Comparison of ENCODE assay signal across 13 cellular contexts in genomic region chr18:70659026-70659726, GRCh38.
DNase-seq lines count a peak whose midpoint lies in the region; ATAC-seq, FAIRE-seq and TF ChIP-seq lines count a peak whose summit lies in the region.
"Had no signal": no experiment of that assay in that cellular context is flagged by ENCODE, and none has a peak within 500 bp of the region (broad histone marks: within the 10 kb centered on the region; RNA-seq: fewer than 3 reads in every experiment).

No MANE protein-coding gene starts in this region.

- no peak for FAIRE-seq in HepG2 (lab: Jason Lieb, UNC)

- H3K27me3 ChIP-seq in right lobe of liver, result no peaks in the 10 kb centered on the region
- no peaks in the 10 kb centered on the region for H3K27me3 ChIP-seq in HepG2 (ENCODE audit: control insufficient read depth in 1 of 2, insufficient read depth in 2 of 2, low read length in 2 of 2)
- no peaks in the 10 kb centered on the region for H3K27me3 ChIP-seq in uterus
- H3K27me3 ChIP-seq: BLaER1, sigmoid colon, testis had no signal

- no peaks in the 10 kb centered on the region for H3K27me3 Mint-ChIP-seq in stimulated activated naive CD8-positive, alpha-beta T cell treated with anti-CD3 and anti-CD28 coated beads, Interleukin-15, amount 100 ng/mL, for 72 hours

- H3K9me3 ChIP-seq in right lobe of liver (no peaks in the 10 kb centered on the region), HepG2 (ENCODE audit: low read length) (no peaks in the 10 kb centered on the region), uterus (no peaks in the 10 kb centered on the region)
- H3K9me3 ChIP-seq: BLaER1, sigmoid colon, testis had no signal

- H3K4me2 ChIP-seq in HepG2 (ENCODE audit: low read depth, low read length), result no peak overlapping the region
- H3K4me2 ChIP-seq: BLaER1 had no signal

- H3K79me2 ChIP-seq in HepG2 (ENCODE audit: insufficient read depth, low read length), result no peaks in the 10 kb centered on the region

- H3K4me3 ChIP-seq in right lobe of liver, result no peak overlapping the region
- H3K4me3 ChIP-seq in HepG2 (replicated peaks in 1 of 3; ENCODE audit: insufficient read depth in 1 of 3, low read depth in 2 of 3, low read length in 3 of 3), result no peak overlapping the region
- H3K4me3 ChIP-seq in fibroblast of pulmonary artery (replicated peaks; ENCODE audit: low read depth, low read length), result peak overlapping the region; percentile 17
- H3K4me3 ChIP-seq in uterus, result no peak overlapping the region
- H3K4me3 ChIP-seq: BLaER1, sigmoid colon, testis had no signal

- TF ChIP-seq POLR2A in right lobe of liver (IDR thresholded peaks at IDR 0.05) (no peak), HepG2 (IDR thresholded peaks at IDR 0.05; ENCODE audit: insufficient read depth in 1 of 2, low read depth in 2 of 2, low read length in 2 of 2) (no peak), uterus (IDR thresholded peaks at IDR 0.05) (no peak)

- intact Hi-C loops in right lobe of liver (cut with DNase I) (no loop called here), HepG2 (cut with micrococcal nuclease; ENCODE audit: unreplicated experiment) (no loop called here), uterus (cut with DNase I; ENCODE audit: low total_unique reads) (no loop called here)

- DNase-seq in right lobe of liver (no peak), HepG2 (ENCODE audit: low spot score) (no peak), activated T-cell treated with anti-CD3 and anti-CD28 coated beads for 24 hours (ENCODE audit: low read depth) (peak; percentile 34), fibroblast of pulmonary artery (ENCODE audit: low read depth) (peak; percentile 96), NCI-H1092 (lab: John Stamatoyannopoulos, UW) (no peak), uterus (no peak)
- DNase-seq in stimulated activated naive CD8-positive, alpha-beta T cell treated with anti-CD3 and anti-CD28 coated beads, Interleukin-15, amount 100 ng/mL, for 72 hours, result peak in 1 of 2 donors; percentile 35
- DNase-seq: MM.1S, sigmoid colon, testis had no signal

- peak overlapping the region in 1 of 2 donors; percentile 86 for H3K27ac Mint-ChIP-seq in stimulated activated naive CD8-positive, alpha-beta T cell treated with anti-CD3 and anti-CD28 coated beads, Interleukin-15, amount 100 ng/mL, for 72 hours

- CTCF ChIA-PET in HepG2 (lab: Yijun Ruan, JAX; ENCODE audit: low intra/inter-chr PET ratio, low total read pairs), result no interaction called here

- H2AFZ ChIP-seq in HepG2 (ENCODE audit: low read length), result no peak overlapping the region

- TF ChIP-seq RAD21 in HepG2 (CRISPR knock-in tag; IDR thresholded peaks at IDR 0.05), result no peak

- POLR2A ChIA-PET in HepG2 (lab: Yijun Ruan, JAX), result no interaction called here

- H3K36me3 ChIP-seq in right lobe of liver, result no peaks in the 10 kb centered on the region
- H3K36me3 ChIP-seq in HepG2 (replicated peaks in 1 of 2; ENCODE audit: control insufficient read depth in 1 of 2, insufficient read depth in 2 of 2, low read length in 2 of 2), result no peaks in the 10 kb centered on the region
- no peaks in the 10 kb centered on the region for H3K36me3 ChIP-seq in uterus
- H3K36me3 ChIP-seq: BLaER1, sigmoid colon had no signal

- no peak for TF ChIP-seq CTCF in right lobe of liver (IDR thresholded peaks at IDR 0.05)
- no peak for TF ChIP-seq CTCF in HepG2 (CRISPR knock-in tag; IDR thresholded peaks at IDR 0.05)
- TF ChIP-seq CTCF in fibroblast of pulmonary artery (IDR thresholded peaks at IDR 0.05; ENCODE audit: low read length, missing control alignments), result no peak
- TF ChIP-seq CTCF in uterus (IDR thresholded peaks at IDR 0.05), result no peak

- ATAC-seq in right lobe of liver, result peak in 3 of 4 donors; percentile 25 to 47 (median 43)
- ATAC-seq in HepG2, result no peak
- peak; percentile 93 for ATAC-seq in stimulated activated naive CD8-positive, alpha-beta T cell treated with anti-CD3 and anti-CD28 coated beads, Interleukin-15, amount 100 ng/mL, for 72 hours
- ATAC-seq in GM19452 (IDR thresholded peaks at IDR 0.05; ENCODE audit: unreplicated experiment), result no peak

- H3K4me3 Mint-ChIP-seq in stimulated activated naive CD8-positive, alpha-beta T cell treated with anti-CD3 and anti-CD28 coated beads, Interleukin-15, amount 100 ng/mL, for 72 hours, result peak overlapping the region; percentile 72 to 86

- H3K4me1 ChIP-seq in right lobe of liver, result no peaks in the 10 kb centered on the region
- no peaks in the 10 kb centered on the region for H3K4me1 ChIP-seq in HepG2 (ENCODE audit: insufficient read depth, low read length)
- no peaks in the 10 kb centered on the region for H3K4me1 ChIP-seq in uterus
- H3K4me1 ChIP-seq: BLaER1, sigmoid colon, testis had no signal

- H3K27ac ChIP-seq in right lobe of liver (no peak overlapping the region), HepG2 (ENCODE audit: extremely low read length, insufficient read depth, low read length) (no peak overlapping the region), uterus (no peak overlapping the region)
- H3K27ac ChIP-seq: BLaER1, epithelial cell of prostate, sigmoid colon, testis had no signal

- H3K9me3 Mint-ChIP-seq in stimulated activated naive CD8-positive, alpha-beta T cell treated with anti-CD3 and anti-CD28 coated beads, Interleukin-15, amount 100 ng/mL, for 72 hours, result no peaks in the 10 kb centered on the region

- no TSS peak for BruUV-seq in HepG2 (replicated peaks; lab: Mats Ljungman, UMichigan)

- in situ Hi-C loops in HepG2 (cut with HindIII; ENCODE audit: extremely low pct_ligation_motif_present, low pct_unique_long_range_greater_than_20kb), result no loop called here

- no peaks in the 10 kb centered on the region for H4K20me1 ChIP-seq in HepG2 (ENCODE audit: insufficient read depth, low read length)
- H4K20me1 ChIP-seq: BLaER1 had no signal

- 29% methylated on average over 11 of the region's 11 CpGs for WGBS in right lobe of liver (ENCODE audit: insufficient coverage, low coverage, low lambda C conversion rate, missing lambda C conversion rate)
- WGBS in HepG2 (ENCODE audit: low lambda C conversion rate), result 19% methylated on average over 11 of the region's 11 CpGs

- peaks cover 45% of the 10 kb centered on the region for H3K4me1 Mint-ChIP-seq in stimulated activated naive CD8-positive, alpha-beta T cell treated with anti-CD3 and anti-CD28 coated beads, Interleukin-15, amount 100 ng/mL, for 72 hours

- TF ChIP-seq EP300 in HepG2 (IDR thresholded peaks at IDR 0.05; ENCODE audit: low read depth in 2 of 2, low read length in 2 of 2) (no peak), HepG2 (CRISPR knock-in tag; IDR thresholded peaks at IDR 0.05; ENCODE audit: borderline replicate concordance) (no peak)

- no peak overlapping the region for H3K9ac ChIP-seq in HepG2 (ENCODE audit: insufficient read depth, low read depth, low read length)
- H3K9ac ChIP-seq: BLaER1 had no signal

TF ChIP-seq in HepG2, 621 proteins besides CTCF, POLR2A, EP300 and RAD21 (continues in another document):
- no peak for TF ChIP-seq MTERF4 (CRISPR knock-in tag; IDR thresholded peaks at IDR 0.05)
- TF ChIP-seq RBAK (CRISPR knock-in tag; IDR thresholded peaks at IDR 0.05), result no peak
- no peak for TF ChIP-seq BORCS8-MEF2B (CRISPR knock-in tag; IDR thresholded peaks at IDR 0.05)
- TF ChIP-seq, protein P1, sequence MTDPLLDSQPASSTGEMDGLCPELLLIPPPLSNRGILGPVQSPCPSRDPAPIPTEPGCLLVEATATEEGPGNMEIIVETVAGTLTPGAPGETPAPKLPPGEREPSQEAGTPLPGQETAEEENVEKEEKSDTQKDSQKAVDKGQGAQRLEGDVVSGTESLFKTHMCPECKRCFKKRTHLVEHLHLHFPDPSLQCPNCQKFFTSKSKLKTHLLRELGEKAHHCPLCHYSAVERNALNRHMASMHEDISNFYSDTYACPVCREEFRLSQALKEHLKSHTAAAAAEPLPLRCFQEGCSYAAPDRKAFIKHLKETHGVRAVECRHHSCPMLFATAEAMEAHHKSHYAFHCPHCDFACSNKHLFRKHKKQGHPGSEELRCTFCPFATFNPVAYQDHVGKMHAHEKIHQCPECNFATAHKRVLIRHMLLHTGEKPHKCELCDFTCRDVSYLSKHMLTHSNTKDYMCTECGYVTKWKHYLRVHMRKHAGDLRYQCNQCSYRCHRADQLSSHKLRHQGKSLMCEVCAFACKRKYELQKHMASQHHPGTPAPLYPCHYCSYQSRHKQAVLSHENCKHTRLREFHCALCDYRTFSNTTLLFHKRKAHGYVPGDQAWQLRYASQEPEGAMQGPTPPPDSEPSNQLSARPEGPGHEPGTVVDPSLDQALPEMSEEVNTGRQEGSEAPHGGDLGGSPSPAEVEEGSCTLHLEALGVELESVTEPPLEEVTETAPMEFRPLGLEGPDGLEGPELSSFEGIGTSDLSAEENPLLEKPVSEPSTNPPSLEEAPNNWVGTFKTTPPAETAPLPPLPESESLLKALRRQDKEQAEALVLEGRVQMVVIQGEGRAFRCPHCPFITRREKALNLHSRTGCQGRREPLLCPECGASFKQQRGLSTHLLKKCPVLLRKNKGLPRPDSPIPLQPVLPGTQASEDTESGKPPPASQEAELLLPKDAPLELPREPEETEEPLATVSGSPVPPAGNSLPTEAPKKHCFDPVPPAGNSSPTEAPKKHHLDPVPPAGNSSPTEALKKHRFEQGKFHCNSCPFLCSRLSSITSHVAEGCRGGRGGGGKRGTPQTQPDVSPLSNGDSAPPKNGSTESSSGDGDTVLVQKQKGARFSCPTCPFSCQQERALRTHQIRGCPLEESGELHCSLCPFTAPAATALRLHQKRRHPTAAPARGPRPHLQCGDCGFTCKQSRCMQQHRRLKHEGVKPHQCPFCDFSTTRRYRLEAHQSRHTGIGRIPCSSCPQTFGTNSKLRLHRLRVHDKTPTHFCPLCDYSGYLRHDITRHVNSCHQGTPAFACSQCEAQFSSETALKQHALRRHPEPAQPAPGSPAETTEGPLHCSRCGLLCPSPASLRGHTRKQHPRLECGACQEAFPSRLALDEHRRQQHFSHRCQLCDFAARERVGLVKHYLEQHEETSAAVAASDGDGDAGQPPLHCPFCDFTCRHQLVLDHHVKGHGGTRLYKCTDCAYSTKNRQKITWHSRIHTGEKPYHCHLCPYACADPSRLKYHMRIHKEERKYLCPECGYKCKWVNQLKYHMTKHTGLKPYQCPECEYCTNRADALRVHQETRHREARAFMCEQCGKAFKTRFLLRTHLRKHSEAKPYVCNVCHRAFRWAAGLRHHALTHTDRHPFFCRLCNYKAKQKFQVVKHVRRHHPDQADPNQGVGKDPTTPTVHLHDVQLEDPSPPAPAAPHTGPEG (CRISPR knock-in tag; IDR thresholded peaks at IDR 0.05), result no peak
- no peak for TF ChIP-seq HES4 (CRISPR knock-in tag; IDR thresholded peaks at IDR 0.05; ENCODE audit: borderline replicate concordance)
- no peak for TF ChIP-seq ZNF652 (CRISPR knock-in tag; IDR thresholded peaks at IDR 0.05; ENCODE audit: borderline replicate concordance, low read depth)
- TF ChIP-seq ONECUT2 (CRISPR knock-in tag; IDR thresholded peaks at IDR 0.05), result no peak
- TF ChIP-seq DNMT3B (CRISPR knock-in tag; conservative IDR thresholded peaks at IDR 0.05), result no peak

Comparison
In these comparisons a context has a peak if more than half of its experiments do, and no peak if none do; other contexts are left out.
1. ATAC-seq: peak in right lobe of liver (3 of 4) and stimulated activated naive CD8-positive, alpha-beta T cell treated with anti-CD3 and anti-CD28 coated beads, Interleukin-15, amount 100 ng/mL, for 72 hours (single experiment); none in HepG2 (single experiment) and GM19452 (single experiment).
2. DNase-seq: peak in activated T-cell treated with anti-CD3 and anti-CD28 coated beads for 24 hours (single experiment) and fibroblast of pulmonary artery (single experiment); none in right lobe of liver (0 of 3), HepG2 (single experiment), NCI-H1092 (single experiment) and uterus (0 of 2).